1 cellular context compared by ENCODE assay signal in the genomic region with DNA sequence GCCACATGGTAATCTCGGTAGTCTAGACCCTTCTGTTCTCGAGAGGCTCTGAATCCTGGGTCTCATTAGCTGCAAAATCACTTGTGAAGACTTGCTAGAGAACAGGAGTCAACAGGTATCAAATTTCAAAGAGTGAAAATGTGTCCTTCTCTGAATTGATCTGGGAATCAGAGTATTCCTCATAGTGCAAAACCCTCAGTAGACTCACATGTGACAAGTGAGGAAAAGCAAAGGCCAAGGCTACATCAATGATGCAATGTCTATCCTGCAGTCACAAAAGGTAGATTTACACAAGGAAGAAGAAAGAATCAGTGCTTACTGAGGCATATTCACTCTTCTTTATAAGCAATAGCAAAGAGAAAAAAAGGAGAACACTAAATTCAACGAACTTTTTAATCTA.
TF ChIP-seq lines count a peak whose summit lies in the region.

No MANE protein-coding gene starts in this region.

TF ChIP-seq in HepG2, 621 proteins besides CTCF, POLR2A, EP300 and RAD21 (continued from another document and continues in another):
- TF ChIP-seq ZNF142 (CRISPR knock-in tag; IDR thresholded peaks at IDR 0.05) (no peak), THAP11 (CRISPR knock-in tag; IDR thresholded peaks at IDR 0.05) (peak; percentile 55; the same call in 1 of the 2 replicates), ZFP82 (CRISPR knock-in tag; IDR thresholded peaks at IDR 0.05; ENCODE audit: borderline replicate concordance) (no peak), BHLHE40 (IDR thresholded peaks at IDR 0.05; ENCODE audit: low read length) (peak; percentile 55), ZNF670 (CRISPR knock-in tag; IDR thresholded peaks at IDR 0.05; ENCODE audit: borderline replicate concordance) (0 out of 2 replicates have a peak, but pooled peaks have one; percentile 26), ZNF367 (CRISPR knock-in tag; IDR thresholded peaks at IDR 0.05; ENCODE audit: borderline replicate concordance) (no peak), STAT5B (CRISPR knock-in tag; IDR thresholded peaks at IDR 0.05) (no peak), FOSL1 (CRISPR knock-in tag; IDR thresholded peaks at IDR 0.05; ENCODE audit: borderline replicate concordance) (no peak), EEA1 (CRISPR knock-in tag; IDR thresholded peaks at IDR 0.05; ENCODE audit: borderline replicate concordance) (no peak), ZNF766 (CRISPR knock-in tag; IDR thresholded peaks at IDR 0.05; ENCODE audit: borderline replicate concordance) (no peak), KLF16 (CRISPR knock-in tag; IDR thresholded peaks at IDR 0.05) (peak in 1 of 2 experiments; percentile 51; a peak in 1 of 4 replicates), CREB1 (IDR thresholded peaks at IDR 0.05) (no peak), CREB1 (CRISPR knock-in tag; IDR thresholded peaks at IDR 0.05) (0 out of 2 replicates have a peak, but pooled peaks have one; percentile 16), ZNF280B (CRISPR knock-in tag; IDR thresholded peaks at IDR 0.05; ENCODE audit: borderline replicate concordance) (no peak), ZMYM4 (CRISPR knock-in tag; IDR thresholded peaks at IDR 0.05) (peak; percentile 47; the same call in 1 of the 2 replicates), RARA (CRISPR knock-in tag; IDR thresholded peaks at IDR 0.05) (peak; percentile 77), ZNF607 (CRISPR knock-in tag; IDR thresholded peaks at IDR 0.05; ENCODE audit: borderline replicate concordance) (peak; percentile 22; the same call in 1 of the 2 replicates), SMARCE1 (IDR thresholded peaks at IDR 0.05; ENCODE audit: borderline replicate concordance) (no peak), TSC22D2 (CRISPR knock-in tag; IDR thresholded peaks at IDR 0.05; ENCODE audit: borderline replicate concordance) (no peak), POGZ (CRISPR knock-in tag; IDR thresholded peaks at IDR 0.05) (peak; percentile 60), FOXP1 (IDR thresholded peaks at IDR 0.05) (no peak), FOXP1 (CRISPR knock-in tag; IDR thresholded peaks at IDR 0.05) (peak; percentile 49; the same call in 1 of the 2 replicates), REPIN1 (CRISPR knock-in tag; IDR thresholded peaks at IDR 0.05; ENCODE audit: borderline replicate concordance, low read depth) (peak; percentile 35; the same call in 1 of the 2 replicates), TARDBP (CRISPR knock-in tag; IDR thresholded peaks at IDR 0.05) (no peak), ZC3H13 (CRISPR knock-in tag; IDR thresholded peaks at IDR 0.05) (no peak), AKNA (CRISPR knock-in tag; IDR thresholded peaks at IDR 0.05; ENCODE audit: borderline replicate concordance) (no peak), FOXA3 (CRISPR knock-in tag; IDR thresholded peaks at IDR 0.05) (peak; percentile 53; the same call in 1 of the 2 replicates), AKAP8 (CRISPR knock-in tag; IDR thresholded peaks at IDR 0.05) (no peak), NCOA2 (CRISPR knock-in tag; IDR thresholded peaks at IDR 0.05) (peak; percentile 70; the same call in 1 of the 2 replicates), NFATC3 (CRISPR knock-in tag; IDR thresholded peaks at IDR 0.05) (no peak), ARID3A (IDR thresholded peaks at IDR 0.05; ENCODE audit: low read depth, low read length) (peak; percentile 76; the same call in 1 of the 2 replicates), MLX (CRISPR knock-in tag; IDR thresholded peaks at IDR 0.05) (peak; percentile 24; the same call in 1 of the 2 replicates), SOX6 (IDR thresholded peaks at IDR 0.05) (no peak), SOX6 (CRISPR knock-in tag; IDR thresholded peaks at IDR 0.05) (peak; percentile 84), BCL6 (CRISPR knock-in tag; IDR thresholded peaks at IDR 0.05) (peak; percentile 82), ZBTB20 (CRISPR knock-in tag; IDR thresholded peaks at IDR 0.05; ENCODE audit: borderline replicate concordance, low read depth) (no peak)
- TF ChIP-seq, protein P1, sequence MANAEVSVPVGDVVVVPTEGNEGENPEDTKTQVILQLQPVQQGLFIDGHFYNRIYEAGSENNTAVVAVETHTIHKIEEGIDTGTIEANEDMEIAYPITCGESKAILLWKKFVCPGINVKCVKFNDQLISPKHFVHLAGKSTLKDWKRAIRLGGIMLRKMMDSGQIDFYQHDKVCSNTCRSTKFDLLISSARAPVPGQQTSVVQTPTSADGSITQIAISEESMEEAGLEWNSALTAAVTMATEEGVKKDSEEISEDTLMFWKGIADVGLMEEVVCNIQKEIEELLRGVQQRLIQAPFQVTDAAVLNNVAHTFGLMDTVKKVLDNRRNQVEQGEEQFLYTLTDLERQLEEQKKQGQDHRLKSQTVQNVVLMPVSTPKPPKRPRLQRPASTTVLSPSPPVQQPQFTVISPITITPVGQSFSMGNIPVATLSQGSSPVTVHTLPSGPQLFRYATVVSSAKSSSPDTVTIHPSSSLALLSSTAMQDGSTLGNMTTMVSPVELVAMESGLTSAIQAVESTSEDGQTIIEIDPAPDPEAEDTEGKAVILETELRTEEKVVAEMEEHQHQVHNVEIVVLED (CRISPR knock-in tag; IDR thresholded peaks at IDR 0.05; ENCODE audit: borderline replicate concordance): no peak
- TF ChIP-seq, protein P2, sequence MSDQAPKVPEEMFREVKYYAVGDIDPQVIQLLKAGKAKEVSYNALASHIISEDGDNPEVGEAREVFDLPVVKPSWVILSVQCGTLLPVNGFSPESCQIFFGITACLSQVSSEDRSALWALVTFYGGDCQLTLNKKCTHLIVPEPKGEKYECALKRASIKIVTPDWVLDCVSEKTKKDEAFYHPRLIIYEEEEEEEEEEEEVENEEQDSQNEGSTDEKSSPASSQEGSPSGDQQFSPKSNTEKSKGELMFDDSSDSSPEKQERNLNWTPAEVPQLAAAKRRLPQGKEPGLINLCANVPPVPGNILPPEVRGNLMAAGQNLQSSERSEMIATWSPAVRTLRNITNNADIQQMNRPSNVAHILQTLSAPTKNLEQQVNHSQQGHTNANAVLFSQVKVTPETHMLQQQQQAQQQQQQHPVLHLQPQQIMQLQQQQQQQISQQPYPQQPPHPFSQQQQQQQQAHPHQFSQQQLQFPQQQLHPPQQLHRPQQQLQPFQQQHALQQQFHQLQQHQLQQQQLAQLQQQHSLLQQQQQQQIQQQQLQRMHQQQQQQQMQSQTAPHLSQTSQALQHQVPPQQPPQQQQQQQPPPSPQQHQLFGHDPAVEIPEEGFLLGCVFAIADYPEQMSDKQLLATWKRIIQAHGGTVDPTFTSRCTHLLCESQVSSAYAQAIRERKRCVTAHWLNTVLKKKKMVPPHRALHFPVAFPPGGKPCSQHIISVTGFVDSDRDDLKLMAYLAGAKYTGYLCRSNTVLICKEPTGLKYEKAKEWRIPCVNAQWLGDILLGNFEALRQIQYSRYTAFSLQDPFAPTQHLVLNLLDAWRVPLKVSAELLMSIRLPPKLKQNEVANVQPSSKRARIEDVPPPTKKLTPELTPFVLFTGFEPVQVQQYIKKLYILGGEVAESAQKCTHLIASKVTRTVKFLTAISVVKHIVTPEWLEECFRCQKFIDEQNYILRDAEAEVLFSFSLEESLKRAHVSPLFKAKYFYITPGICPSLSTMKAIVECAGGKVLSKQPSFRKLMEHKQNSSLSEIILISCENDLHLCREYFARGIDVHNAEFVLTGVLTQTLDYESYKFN (CRISPR knock-in tag; conservative IDR thresholded peaks at IDR 0.05): peak; percentile 72
- TF ChIP-seq, protein P3, sequence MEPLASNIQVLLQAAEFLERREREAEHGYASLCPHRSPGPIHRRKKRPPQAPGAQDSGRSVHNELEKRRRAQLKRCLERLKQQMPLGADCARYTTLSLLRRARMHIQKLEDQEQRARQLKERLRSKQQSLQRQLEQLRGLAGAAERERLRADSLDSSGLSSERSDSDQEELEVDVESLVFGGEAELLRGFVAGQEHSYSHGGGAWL (CRISPR knock-in tag; IDR thresholded peaks at IDR 0.05): no peak
